ENCODE assay signal across 8 cellular contexts in genomic region chr19:12793290-12794195, GRCh38. TPM values are rescaled to one million over a fixed set of nuclear protein-coding genes. Genes with fewer than 3 reads are reported as not detected.
A peak's percentile ranks its signal among the peaks of the same experiment; 100 is the strongest.
DNase-seq lines count a peak whose midpoint lies in the region; ATAC-seq and TF ChIP-seq lines count a peak whose summit lies in the region.

No MANE protein-coding gene starts in this region.

- H3K4me3 ChIP-seq in AG09309 (ENCODE audit: control insufficient read depth, low read depth, low read length) (peak overlapping the region; percentile 94), HL-60 (replicated peaks; ENCODE audit: insufficient read depth, low read length) (peak overlapping the region; percentile 91), endocrine pancreas (ENCODE audit: control insufficient read depth, insufficient read depth, low read length) (peak overlapping the region; percentile 48), mesodermal cell (ENCODE audit: extremely low read depth, insufficient read depth, low read length, poor library complexity, severe bottlenecking) (peak overlapping the region; percentile 78)

- H3K4me1 ChIP-seq in endocrine pancreas (ENCODE audit: control insufficient read depth, insufficient read depth, low read length) (peaks cover 6% of the 10 kb centered on the region), mesodermal cell (ENCODE audit: control insufficient read depth, insufficient read depth, low read length, poor library complexity, severe bottlenecking) (peaks cover 20% of the 10 kb centered on the region)

- ATAC-seq in GM19023 (IDR thresholded peaks at IDR 0.05; ENCODE audit: unreplicated experiment): peak; percentile 31

- DNase-seq in AG09309 (ENCODE audit: low read depth): no peak
- peak in 1 of 2 experiments; percentile 87 for DNase-seq in HL-60 (ENCODE audit: low read depth in 1 of 2, low spot score in 1 of 2)
- DNase-seq in NOMO-1 treated with DMSO at 0.1 percent for 48 hours (lab: John Stamatoyannopoulos, UW; ENCODE audit: unreplicated experiment): peak; percentile 84
- DNase-seq in activated CD8-positive, alpha-beta memory T cell treated with anti-CD3 and anti-CD28 coated beads, Interleukin-2, amount 50 U/mL, for 4 hours: peak; percentile 94
- peak; percentile 92 for DNase-seq in stimulated activated CD8-positive, alpha-beta memory T cell treated with anti-CD3 and anti-CD28 coated beads, Interleukin-15, amount 100 ng/mL, for 24 hours (ENCODE audit: low read depth)

- H3K9me3 ChIP-seq in endocrine pancreas (ENCODE audit: control insufficient read depth, low read length) (no peaks in the 10 kb centered on the region), mesodermal cell (ENCODE audit: control insufficient read depth, low read length) (no peaks in the 10 kb centered on the region)

- peak overlapping the region; percentile 95 for H3K27ac ChIP-seq in HL-60 (replicated peaks)
- H3K27ac ChIP-seq in mesodermal cell (ENCODE audit: low read depth, low read length, severe bottlenecking): peak overlapping the region; percentile 91

- H3K27me3 ChIP-seq in HL-60 (ENCODE audit: insufficient read depth, poor library complexity, severe bottlenecking): no peaks in the 10 kb centered on the region
- H3K27me3 ChIP-seq in endocrine pancreas (ENCODE audit: control insufficient read depth, insufficient read depth, low read length): no peaks in the 10 kb centered on the region

- peak overlapping the region; percentile 94 for H3K9ac ChIP-seq in endocrine pancreas (ENCODE audit: control insufficient read depth, insufficient read depth, low read length)

- WGBS in mesodermal cell (ENCODE audit: insufficient coverage in 2 of 2), 2 experiments: 1% methylated on average over 60 to 66 of the region's 81 CpGs

- no peaks in the 10 kb centered on the region for H3K36me3 ChIP-seq in endocrine pancreas (ENCODE audit: control insufficient read depth, insufficient read depth, low read length)
- H3K36me3 ChIP-seq in mesodermal cell (ENCODE audit: control insufficient read depth, insufficient read depth, low read length): peaks cover 5% of the 10 kb centered on the region

- no peak for TF ChIP-seq CTCF in AG09309 (IDR thresholded peaks at IDR 0.05; ENCODE audit: control insufficient read depth, insufficient read depth, low read depth, low read length, missing control alignments)
- TF ChIP-seq CTCF in HL-60 (IDR thresholded peaks at IDR 0.05; ENCODE audit: insufficient read depth, low read length): no peak

RNA-seq across cellular contexts. Expression of gene JUNB, which starts 2.3 kb away (rescaled TPM):
- 45.4 TPM for polyA plus RNA-seq in mesodermal cell (2013, experiment 1 of 2)
- 29.8 TPM for polyA plus RNA-seq in mesodermal cell (2013, experiment 2 of 2)

RNA-seq across cellular contexts. Expression of gene PRDX2, which starts 8.1 kb away (rescaled TPM):
- 265 TPM for polyA plus RNA-seq in mesodermal cell (2013, experiment 1 of 2)
- 218 TPM for polyA plus RNA-seq in mesodermal cell (2013, experiment 2 of 2)

RNA-seq across cellular contexts. Expression of gene THSD8, which starts 8.3 kb away (rescaled TPM):
- polyA plus RNA-seq in mesodermal cell (2013, experiment 1 of 2): 10.8 TPM
- polyA plus RNA-seq in mesodermal cell (2013, experiment 2 of 2): 12.0 TPM

RNA-seq across cellular contexts. Expression of gene RNASEH2A, which starts 12.8 kb away (rescaled TPM):
- polyA plus RNA-seq in mesodermal cell (2013, experiment 1 of 2): 38.9 TPM
- 30.3 TPM for polyA plus RNA-seq in mesodermal cell (2013, experiment 2 of 2)

RNA-seq across cellular contexts. Expression of gene HOOK2, which starts 18.2 kb away (rescaled TPM):
- 28.7 TPM for polyA plus RNA-seq in mesodermal cell (2013, experiment 1 of 2)
- 27.5 TPM for polyA plus RNA-seq in mesodermal cell (2013, experiment 2 of 2)
